In the genomic region with DNA sequence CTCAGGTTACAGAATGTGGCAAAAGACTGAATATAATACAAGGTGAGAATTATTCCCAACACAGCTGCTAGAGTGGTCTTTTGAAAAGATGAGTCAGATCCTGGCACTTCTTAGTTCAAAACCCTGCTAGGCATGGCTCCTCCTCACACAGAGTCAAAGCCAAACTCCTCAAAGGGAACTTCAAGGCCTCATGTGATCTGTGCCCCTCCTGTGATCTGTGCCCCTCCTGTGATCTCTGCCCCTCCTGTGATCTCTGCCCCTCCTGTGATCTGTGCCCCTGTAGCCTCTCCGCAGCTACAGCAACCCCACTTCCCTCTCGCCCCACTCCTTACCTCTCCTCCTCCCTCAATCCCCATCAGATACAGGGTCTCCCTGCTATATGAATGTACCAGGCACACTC, we compare ENCODE assay signal across 33 cellular contexts.
"Had no signal": no experiment of that assay in that cellular context is flagged by ENCODE, and none has a peak within 500 bp of the region (broad histone marks: within the 10 kb centered on the region; RNA-seq: fewer than 3 reads in every experiment).

No MANE protein-coding gene starts in this region.

- H3K36me3 ChIP-seq: brain microvascular endothelial cell, cardiac muscle cell, SJCRH30, WERI-Rb-1 had no signal

- H3K4me2 ChIP-seq: PC-9 had no signal

- H3K9me3 ChIP-seq: SJCRH30 had no signal

- H3K4me3 ChIP-seq: cardiac muscle cell, PC-9, SJCRH30, SK-N-MC had no signal

- H3K27me3 ChIP-seq: brain microvascular endothelial cell, cardiac muscle cell, SJCRH30 had no signal

- H3K27ac ChIP-seq: brain microvascular endothelial cell, cardiac muscle cell, PC-9, SJCRH30, SK-N-MC, WERI-Rb-1 had no signal

- ATAC-seq: activated T-cell treated with anti-CD3 and anti-CD28 coated beads, Interleukin-2, amount 50 U/mL, for 72 hours; activated T-helper 17 cell treated with anti-CD3 and anti-CD28 coated beads, Interleukin-2, amount 50 U/mL, for 72 hours had no signal

- H3K4me1 ChIP-seq: SJCRH30 had no signal

- H2AFZ ChIP-seq: PC-9 had no signal

- FAIRE-seq: RCC 7860 had no signal

- DNase-seq: activated CD4-positive, alpha-beta memory T cell treated with anti-CD3 and anti-CD28 coated beads, Interleukin-2, amount 10 ng/mL, durations not matched to agents 7 days and 5 days; activated CD4-positive, alpha-beta T cell treated with anti-CD3 and anti-CD28 coated beads for 1 hour; activated CD4-positive, alpha-beta T cell treated with anti-CD3 and anti-CD28 coated beads for 48 hours; activated CD4-positive, CD25-positive, alpha-beta regulatory T cell; activated effector memory CD4-positive, alpha-beta T cell treated with anti-CD3 and anti-CD28 coated beads, Interleukin-2, amount 50 U/mL, for 16 hours; activated naive CD4-positive, alpha-beta T cell; activated naive CD4-positive, alpha-beta T cell treated with anti-CD3 and anti-CD28 coated beads, Interleukin-2, amount 50 U/mL, for 16 hours; activated naive CD8-positive, alpha-beta T cell treated with anti-CD3 and anti-CD28 coated beads for 36 hours; activated T-cell treated with anti-CD3 and anti-CD28 coated beads, Interleukin-2, amount 50 U/mL, for 1 hour; activated T-cell treated with anti-CD3 and anti-CD28 coated beads, Interleukin-2, amount 50 U/mL, for 72 hours; amniotic stem cell; aorta; brain microvascular endothelial cell; Kasumi-1; KG1; MM.1S; MV-4-11; NCI-H1092; NCI-H1436 treated with DMSO at 0.1 percent for 48 hours; NCI-H1694 treated with DMSO at 0.1 percent for 48 hours; NCI-H2029; NCI-H2171; NCI-H524 treated with DMSO at 0.1 percent for 48 hours; NK-92 treated with Interleukin-12 subunit alpha and Interleukin-12 subunit beta, amount 100 ng/mL, for 24 hours; PC-9; SHP77; T1000; WERI-Rb-1 had no signal
